23 cellular contexts compared by ENCODE assay signal in the genomic region with DNA sequence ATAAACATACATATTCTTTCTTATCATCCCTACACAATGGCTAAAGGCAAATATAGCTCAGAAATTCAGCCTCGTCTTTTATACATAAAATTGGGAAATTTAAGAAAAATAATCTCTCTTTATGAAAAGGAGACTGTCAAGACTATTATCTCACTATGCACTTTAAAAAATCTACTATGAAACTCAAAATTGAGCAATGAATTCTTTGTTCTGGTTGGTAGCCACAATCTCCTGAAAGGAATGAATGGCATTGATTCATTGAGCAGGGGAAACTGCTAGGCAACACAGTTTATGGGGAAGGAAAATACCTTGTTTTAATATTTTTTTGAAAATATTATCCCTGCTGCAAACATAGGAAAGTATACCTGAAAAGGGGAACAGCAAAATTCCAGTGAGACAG.
"Had no signal": no experiment of that assay in that cellular context is flagged by ENCODE, and none has a peak within 500 bp of the region (broad histone marks: within the 10 kb centered on the region; RNA-seq: fewer than 3 reads in every experiment).

No MANE protein-coding gene starts in this region.

- H3K36me3 Mint-ChIP-seq: natural killer cell; neural progenitor cell; stimulated activated effector memory CD8-positive, alpha-beta T cell treated with anti-CD3 and anti-CD28 coated beads, Interleukin-12 subunit alpha, Interleukin-12 subunit beta, amount 100 ng/mL, for 72 hours; stimulated activated naive B cell treated with anti-CD40 and anti-IgM and Interleukin-4, amounts not matched to agents 10 μg/mL and 1 μg/mL and 100 μg/mL, for 72 hours had no signal

- DNase-seq: natural killer cell; occipital lobe; ovary; posterior cingulate gyrus; psoas muscle; right cardiac atrium; right lobe of liver; sigmoid colon; small intestine; stimulated activated CD4-positive, alpha-beta T cell treated with anti-CD3 and anti-CD28 coated beads, Interleukin-15, amount 100 ng/mL, for 24 hours; stimulated activated CD4-positive, alpha-beta T cell treated with anti-CD3 and anti-CD28 coated beads, Interleukin-2, amount 100 ng/mL, for 24 hours; stimulated activated CD4-positive, alpha-beta T cell treated with anti-CD3 and anti-CD28 coated beads, Interleukin-2, amount 100 ng/mL, for 48 hours; stimulated activated CD4-positive, alpha-beta T cell treated with anti-CD3 and anti-CD28 coated beads, Interleukin-4, amount 100 ng/mL, for 24 hours; stimulated activated naive B cell treated with anti-CD40 and anti-IgM and Interleukin-4, amounts not matched to agents 10 μg/mL and 1 μg/mL and 100 μg/mL, for 72 hours; stimulated activated naive CD4-positive, alpha-beta T cell treated with Interleukin-2 at 50 U/mL for 16 hours; stomach; thyroid gland; upper lobe of left lung had no signal

- H3K27ac Mint-ChIP-seq: natural killer cell; nephron; neural progenitor cell; progenitor cell of endocrine pancreas; stimulated activated effector memory CD8-positive, alpha-beta T cell treated with anti-CD3 and anti-CD28 coated beads, Interleukin-12 subunit alpha, Interleukin-12 subunit beta, amount 100 ng/mL, for 72 hours; stimulated activated naive B cell treated with anti-CD40 and anti-IgM and Interleukin-4, amounts not matched to agents 10 μg/mL and 1 μg/mL and 100 μg/mL, for 72 hours; stimulated activated naive CD8-positive, alpha-beta T cell treated with anti-CD3 and anti-CD28 coated beads, Interleukin-15, Interleukin-2, amounts not matched to agents 100 ng/mL and 50 ng/mL, for 24 hours had no signal

- H3K27me3 Mint-ChIP-seq: progenitor cell of endocrine pancreas; stimulated activated naive CD8-positive, alpha-beta T cell treated with anti-CD3 and anti-CD28 coated beads, Interleukin-15, Interleukin-2, amounts not matched to agents 100 ng/mL and 50 ng/mL, for 24 hours had no signal

- H3K4me3 Mint-ChIP-seq: natural killer cell; nephron; neural progenitor cell; stimulated activated effector memory CD8-positive, alpha-beta T cell treated with anti-CD3 and anti-CD28 coated beads, Interleukin-12 subunit alpha, Interleukin-12 subunit beta, amount 100 ng/mL, for 72 hours; stimulated activated naive B cell treated with anti-CD40 and anti-IgM and Interleukin-4, amounts not matched to agents 10 μg/mL and 1 μg/mL and 100 μg/mL, for 72 hours; stimulated activated naive CD8-positive, alpha-beta T cell treated with anti-CD3 and anti-CD28 coated beads, Interleukin-15, Interleukin-2, amounts not matched to agents 100 ng/mL and 50 ng/mL, for 24 hours had no signal

- H3K4me1 Mint-ChIP-seq: natural killer cell; nephron; neural progenitor cell; stimulated activated effector memory CD8-positive, alpha-beta T cell treated with anti-CD3 and anti-CD28 coated beads, Interleukin-12 subunit alpha, Interleukin-12 subunit beta, amount 100 ng/mL, for 72 hours; stimulated activated naive B cell treated with anti-CD40 and anti-IgM and Interleukin-4, amounts not matched to agents 10 μg/mL and 1 μg/mL and 100 μg/mL, for 72 hours had no signal

- ATAC-seq: natural killer cell; psoas muscle; right cardiac atrium; right lobe of liver; stimulated activated effector memory CD8-positive, alpha-beta T cell treated with anti-CD3 and anti-CD28 coated beads, Interleukin-12 subunit alpha, Interleukin-12 subunit beta, amount 100 ng/mL, for 72 hours; stimulated activated naive B cell treated with anti-CD40 and anti-IgM and Interleukin-4, amounts not matched to agents 10 μg/mL and 1 μg/mL and 100 μg/mL, for 72 hours had no signal
